Comparison of ENCODE assay signal across 14 cellular contexts in genomic region chr7:84399661-84400060, GRCh38.
"Had no signal": no experiment of that assay in that cellular context is flagged by ENCODE, and none has a peak within 500 bp of the region (broad histone marks: within the 10 kb centered on the region; RNA-seq: fewer than 3 reads in every experiment).

No MANE protein-coding gene starts in this region.

- DNase-seq: activated B cell treated with CpG ODN at 0.5 μM for 24 hours; activated CD4-positive, alpha-beta T cell treated with anti-CD3 and anti-CD28 coated beads for 48 hours; activated CD8-positive, alpha-beta memory T cell treated with anti-CD3 and anti-CD28 coated beads, Interleukin-2, amount 50 U/mL, for 4 hours; activated CD8-positive, alpha-beta T cell treated with anti-CD3 and anti-CD28 coated beads for 36 hours; activated gamma-delta T cell treated with Interleukin-2 at 50 U/mL for 16 hours; activated T-cell treated with anti-CD3 and anti-CD28 coated beads, Interleukin-2, amount 50 U/mL, for 72 hours; amniotic stem cell; hypothalamus; sigmoid colon; T-helper 2 cell had no signal

- H3K4me3 ChIP-seq: coronary artery, esophagus muscularis mucosa, sigmoid colon had no signal

- ATAC-seq: activated CD8-positive, alpha-beta T cell treated with anti-CD3 and anti-CD28 coated beads for 36 hours; activated T-cell treated with anti-CD3 and anti-CD28 coated beads, Interleukin-2, amount 50 U/mL, for 72 hours; stimulated activated memory B cell treated with anti-CD40 and anti-IgM and Interleukin-4, amounts not matched to agents 10 μg/mL and 1 μg/mL and 100 μg/mL, for 72 hours had no signal

- H3K27me3 ChIP-seq: esophagus muscularis mucosa, sigmoid colon had no signal

- H3K27ac ChIP-seq: coronary artery, esophagus muscularis mucosa, parathyroid adenoma, sigmoid colon had no signal

- H3K4me1 ChIP-seq: esophagus muscularis mucosa, parathyroid adenoma, sigmoid colon had no signal

- H2AFZ ChIP-seq: parathyroid adenoma had no signal

- H3K36me3 ChIP-seq: esophagus muscularis mucosa, sigmoid colon had no signal

- H3K9me3 ChIP-seq: sigmoid colon had no signal

- H3K9ac ChIP-seq: parathyroid adenoma had no signal
